8 cellular contexts compared by ENCODE assay signal in the genomic region with DNA sequence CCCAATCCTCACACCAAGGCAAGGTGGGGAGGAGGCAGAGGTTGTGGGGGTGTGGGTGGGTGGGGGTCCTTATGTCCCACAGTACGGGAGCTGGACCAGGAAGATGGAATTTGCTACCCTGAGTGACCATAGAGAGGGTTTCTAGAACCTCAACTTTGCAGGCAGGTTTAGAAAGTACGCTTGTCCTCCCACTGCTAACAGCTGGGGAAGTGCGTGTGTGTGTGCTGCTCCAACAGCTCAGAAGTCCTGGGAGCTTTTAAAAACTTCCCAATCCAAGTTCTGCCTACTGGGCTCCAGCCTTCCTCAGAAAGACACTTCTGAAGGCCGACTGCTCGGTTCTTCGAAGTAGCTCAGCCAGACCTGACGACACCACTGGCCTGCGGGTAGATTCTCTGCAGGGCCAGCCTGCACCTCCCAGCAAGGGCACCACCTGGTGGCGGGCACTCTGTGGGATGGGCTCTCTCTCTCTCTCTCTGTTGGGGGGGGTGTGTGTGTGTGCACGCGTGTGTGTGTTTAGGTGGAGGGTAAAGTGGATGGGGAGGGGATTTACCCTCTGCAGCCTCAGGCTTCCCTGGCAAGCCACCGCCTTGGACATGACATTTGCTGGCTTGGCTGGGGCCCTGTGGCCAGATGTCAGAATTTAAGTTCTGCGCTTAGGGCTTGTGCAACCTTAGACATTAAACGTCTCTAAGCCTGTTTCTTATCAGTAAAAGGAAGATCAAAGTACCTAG. TPM values are rescaled to one million over a fixed set of nuclear protein-coding genes. Genes with fewer than 3 reads are reported as not detected.
DNase-seq lines count a peak whose midpoint lies in the region; ATAC-seq and TF ChIP-seq lines count a peak whose summit lies in the region.

No MANE protein-coding gene starts in this region.

- H3K4me3 ChIP-seq in GM12865 (ENCODE audit: low read depth, low read length) (no peak overlapping the region), liver (ENCODE audit: low read depth in 1 of 3, low read length in 3 of 3) (no peak overlapping the region)

- peak; percentile 91 for ATAC-seq in activated CD4-positive, alpha-beta T cell treated with anti-CD3 and anti-CD28 coated beads for 36 hours
- no peak for ATAC-seq in HG03520 (IDR thresholded peaks at IDR 0.05; ENCODE audit: unreplicated experiment)

- TF ChIP-seq CTCF in GM12865 (IDR thresholded peaks at IDR 0.05; ENCODE audit: insufficient read depth, low read depth, low read length, missing control alignments) (peak; percentile 78), liver (IDR thresholded peaks at IDR 0.05; ENCODE audit: low read depth, low read length, missing input control) (peak; percentile 78)

- no peak overlapping the region for H3K9ac ChIP-seq in liver (ENCODE audit: low read depth in 1 of 2, low read length in 2 of 2)

- H3K4me1 Mint-ChIP-seq in activated CD4-positive, alpha-beta T cell treated with anti-CD3 and anti-CD28 coated beads for 36 hours: peaks cover 28% of the 10 kb centered on the region

- DNase-seq in GM12865 (ENCODE audit: low read depth) (peak; percentile 78), NCI-H2029 treated with DMSO at 0.1 percent for 48 hours (lab: John Stamatoyannopoulos, UW) (peak; percentile 35), NCI-H1092 (lab: John Stamatoyannopoulos, UW) (no peak)
- peak; percentile 90 for DNase-seq in activated CD4-positive, alpha-beta T cell treated with anti-CD3 and anti-CD28 coated beads for 36 hours
- peak; percentile 71 for DNase-seq in central memory CD4-positive, alpha-beta T cell
- DNase-seq in stimulated activated CD4-positive, alpha-beta T cell treated with anti-CD3 and anti-CD28 coated beads, TNF-alpha, amount 100 ng/mL, for 24 hours (ENCODE audit: low read depth in 3 of 3): peak; percentile 58 to 76 (median 62)

- H3K27me3 ChIP-seq in liver (ENCODE audit: control insufficient read depth in 4 of 4, insufficient read depth in 4 of 4, low read length in 3 of 4): peaks cover 0 to 3% (median 0%) of the 10 kb centered on the region in 4 donors

- H3K9me3 ChIP-seq in liver (ENCODE audit: control insufficient read depth in 4 of 4, low read length in 3 of 4): no peaks in the 10 kb centered on the region

- H3K27me3 Mint-ChIP-seq in activated CD4-positive, alpha-beta T cell treated with anti-CD3 and anti-CD28 coated beads for 36 hours: peaks cover 10% of the 10 kb centered on the region

- CTCF ChIA-PET in activated CD4-positive, alpha-beta T cell treated with anti-CD3 and anti-CD28 coated beads for 36 hours (lab: Charles Lee): interaction anchor here (0.6 to 6.4 kb wide), 26 partner anchors 10 to 510 kb away, joined by 3 to 210 read pairs (median 4); no protein-coding TSS in a partner anchor

- POLR2A ChIA-PET in activated CD4-positive, alpha-beta T cell treated with anti-CD3 and anti-CD28 coated beads for 36 hours (lab: Charles Lee): interaction anchor here (1.0 kb wide), 1 partner anchor 169 kb away, joined by 3 read pairs; no protein-coding TSS in a partner anchor

- intact Hi-C loops in activated CD4-positive, alpha-beta T cell treated with anti-CD3 and anti-CD28 coated beads for 36 hours (cut with DNase I, micrococcal nuclease): loop anchor here (1.0 to 5.0 kb wide), 3 partner anchors 170 to 297 kb away; no protein-coding TSS in a partner anchor

- no peaks in the 10 kb centered on the region for H3K9me3 Mint-ChIP-seq in activated CD4-positive, alpha-beta T cell treated with anti-CD3 and anti-CD28 coated beads for 36 hours (ENCODE audit: low read depth)

- H3K36me3 ChIP-seq in liver (ENCODE audit: control insufficient read depth in 4 of 4, insufficient read depth in 3 of 4, low read depth in 1 of 4, low read length in 3 of 4): no peaks in the 10 kb centered on the region

- TF ChIP-seq RAD21 in liver (IDR thresholded peaks at IDR 0.05): peak; percentile 87 to 92

- H3K4me1 ChIP-seq in liver (ENCODE audit: control insufficient read depth in 4 of 4, insufficient read depth in 4 of 4, low read length in 3 of 4): no peaks in the 10 kb centered on the region

- WGBS in liver: 17% methylated on average over 14 of the region's 14 CpGs

- H3K36me3 Mint-ChIP-seq in activated CD4-positive, alpha-beta T cell treated with anti-CD3 and anti-CD28 coated beads for 36 hours (ENCODE audit: low read depth): no peaks in the 10 kb centered on the region

- H3K27ac ChIP-seq in liver (ENCODE audit: low read depth in 1 of 2, low read length in 2 of 2): no peak overlapping the region

- H3K4me3 Mint-ChIP-seq in activated CD4-positive, alpha-beta T cell treated with anti-CD3 and anti-CD28 coated beads for 36 hours: no peak overlapping the region

- no peak overlapping the region for H3K27ac Mint-ChIP-seq in activated CD4-positive, alpha-beta T cell treated with anti-CD3 and anti-CD28 coated beads for 36 hours

TF ChIP-seq in liver, 16 proteins besides CTCF, POLR2A, EP300 and RAD21:
- no peak for TF ChIP-seq ATF3 (IDR thresholded peaks at IDR 0.05)

RNA-seq across cellular contexts. Expression of gene TMEM158, which starts 15.6 kb away (rescaled TPM):
- total RNA-seq in activated CD4-positive, alpha-beta T cell treated with anti-CD3 and anti-CD28 coated beads for 36 hours: under 1 TPM in 1 of 2 experiments, not detected in 1; 0.09 TPM
- 1 to 10 TPM in 1 of 2 donors, under 1 TPM in 1; 0.08 to 3.7 TPM for total RNA-seq in liver
- polyA plus RNA-seq in liver: under 1 TPM in 1 of 2 donors, not detected in 1; 0.07 TPM
